In genomic region chr12:20367731-20368652, GRCh38 we compare ENCODE assay signal across 8 cellular contexts.
A peak's percentile ranks its signal among the peaks of the same experiment; 100 is the strongest.
DNase-seq lines count a peak whose midpoint lies in the region; ATAC-seq lines count a peak whose summit lies in the region.

TSS of gene PDE3A (plus strand) at chr12:20368537. CDS start at chr12:20369285, 748 bp downstream.

- ATAC-seq in GM21528 (IDR thresholded peaks at IDR 0.05; ENCODE audit: low FRiP score, unreplicated experiment) (no peak), HG03565 (IDR thresholded peaks at IDR 0.05; ENCODE audit: unreplicated experiment) (no peak)

- DNase-seq in DMS 273 (lab: John Stamatoyannopoulos, UW; ENCODE audit: unreplicated experiment) (peak; percentile 75), DMS 273 treated with DMSO at 0.1 percent for 48 hours (lab: John Stamatoyannopoulos, UW) (no peak), OCI-M1 (lab: John Stamatoyannopoulos, UW) (peak; percentile 90), dedifferentiated amniotic fluid mesenchymal stem cell (ENCODE audit: extremely low spot score) (peak; percentile 82), kidney glomerular epithelial cell (lab: John Stamatoyannopoulos, UW) (peak; percentile 89)

- H3K27ac ChIP-seq in skin epidermis: peak within 1 kb of the TSS in 18 of 21 experiments; percentile 26 to 74 (median 64)

- H3K4me3 ChIP-seq in skin epidermis: peak within 1 kb of the TSS; percentile 35 to 48 (median 42)
